In the genomic region with DNA sequence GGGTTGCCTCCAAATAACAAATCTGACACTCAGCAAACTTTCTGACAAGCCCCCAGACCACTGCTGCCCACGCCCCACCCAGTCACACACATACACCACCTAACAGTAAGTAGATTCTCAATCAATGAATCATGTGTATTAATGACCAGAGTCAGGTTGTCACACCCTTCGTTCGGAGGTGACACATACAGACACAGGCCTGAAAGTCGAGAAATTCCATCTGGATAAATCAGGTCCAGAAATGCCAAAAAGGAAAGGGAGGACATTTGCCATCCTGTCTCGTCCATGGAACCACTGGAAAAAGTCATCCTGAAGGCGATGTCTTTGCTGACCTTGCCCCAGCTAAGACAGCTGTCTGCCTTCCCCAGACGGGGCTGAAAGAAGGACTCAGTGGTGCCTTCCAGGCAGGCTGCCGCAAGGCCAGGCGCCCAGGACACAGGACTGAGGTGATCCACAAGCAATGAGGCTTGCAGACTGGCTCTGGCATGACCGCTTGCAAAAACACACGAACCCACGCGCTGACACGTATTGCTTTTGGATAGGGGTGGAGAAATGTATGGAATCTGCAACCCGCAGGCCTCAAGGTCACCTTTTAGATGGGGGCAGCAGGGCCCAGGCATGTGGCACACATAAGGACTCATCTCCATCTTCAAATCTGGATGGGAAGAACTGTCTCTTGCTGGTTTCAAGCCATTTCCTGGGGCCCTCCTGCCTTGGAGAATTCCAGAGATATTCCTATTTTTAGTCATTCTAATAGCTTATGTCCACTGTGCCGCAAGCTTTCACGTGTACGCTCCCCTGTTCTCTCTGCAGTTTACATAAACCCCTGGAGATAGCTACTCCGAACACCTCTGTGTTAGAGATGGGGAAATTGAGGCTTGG, we compare ENCODE assay signal across 9 cellular contexts. TPM values are rescaled to one million over a fixed set of nuclear protein-coding genes. Genes with fewer than 3 reads are reported as not detected.
DNase-seq lines count a peak whose midpoint lies in the region; ATAC-seq lines count a peak whose summit lies in the region.
"Had no signal": no experiment of that assay in that cellular context is flagged by ENCODE, and none has a peak within 500 bp of the region (broad histone marks: within the 10 kb centered on the region; RNA-seq: fewer than 3 reads in every experiment).

No MANE protein-coding gene starts in this region.

- H3K4me3 ChIP-seq in subcutaneous abdominal adipose tissue (ENCODE audit: low read depth in 1 of 5, low read length in 5 of 5) = no peak overlapping the region

- H3K9me3 ChIP-seq in subcutaneous abdominal adipose tissue (ENCODE audit: control insufficient read depth in 5 of 5, low read length in 5 of 5) = peaks cover 0 to 3% (median 0%) of the 10 kb centered on the region in 5 donors

- no peak overlapping the region for H3K9ac ChIP-seq in subcutaneous abdominal adipose tissue (ENCODE audit: low read length in 5 of 5)

- H3K4me1 Mint-ChIP-seq in immature natural killer cell = peaks cover 100% of the 10 kb centered on the region in 2 donors

- peak overlapping the region; percentile 47 to 94 for H3K27ac Mint-ChIP-seq in activated naive CD4-positive, alpha-beta T cell treated with anti-CD3 and anti-CD28 coated beads, Interleukin-2, amount 50 U/mL, for 72 hours
- H3K27ac Mint-ChIP-seq in immature natural killer cell = peak overlapping the region; percentile 95 to 100 (median 100)

- H3K36me3 ChIP-seq in subcutaneous abdominal adipose tissue (ENCODE audit: control insufficient read depth in 5 of 5, insufficient read depth in 5 of 5, low read length in 5 of 5) = no peaks in the 10 kb centered on the region

- H3K9me3 Mint-ChIP-seq in activated naive CD4-positive, alpha-beta T cell treated with anti-CD3 and anti-CD28 coated beads, Interleukin-2, amount 50 U/mL, for 72 hours = no peaks in the 10 kb centered on the region
- H3K9me3 Mint-ChIP-seq in immature natural killer cell = no peaks in the 10 kb centered on the region

- no peak for ATAC-seq in activated naive CD4-positive, alpha-beta T cell treated with anti-CD3 and anti-CD28 coated beads, Interleukin-2, amount 50 U/mL, for 72 hours

- peaks cover 0 to 54% (median 16%) of the 10 kb centered on the region in 5 donors for H3K4me1 ChIP-seq in subcutaneous abdominal adipose tissue (ENCODE audit: control insufficient read depth in 5 of 5, insufficient read depth in 5 of 5, low read length in 5 of 5)

- H3K27me3 Mint-ChIP-seq in immature natural killer cell (ENCODE audit: low read depth in 3 of 3) = peaks cover 5 to 33% (median 8%) of the 10 kb centered on the region in 3 donors

- H3K4me3 Mint-ChIP-seq in immature natural killer cell = peak overlapping the region; percentile 15 to 100 (median 77)

- H3K27me3 ChIP-seq in subcutaneous abdominal adipose tissue (ENCODE audit: control insufficient read depth in 5 of 5, insufficient read depth in 4 of 5, low read length in 5 of 5) = peaks cover 0 to under 1% (median 0%) of the 10 kb centered on the region in 5 donors

- peaks cover 11 to 22% of the 10 kb centered on the region in 2 donors for H3K36me3 Mint-ChIP-seq in activated naive CD4-positive, alpha-beta T cell treated with anti-CD3 and anti-CD28 coated beads, Interleukin-2, amount 50 U/mL, for 72 hours
- peaks cover 4 to 42% (median 28%) of the 10 kb centered on the region in 3 donors for H3K36me3 Mint-ChIP-seq in immature natural killer cell

- peak; percentile 67 for DNase-seq in activated effector memory CD4-positive, alpha-beta T cell treated with anti-CD3 and anti-CD28 coated beads, Interleukin-2, amount 50 U/mL, for 16 hours
- no peak for DNase-seq in activated effector memory CD4-positive, alpha-beta T cell treated with Interleukin-2 at 50 U/mL for 16 hours
- no peak for DNase-seq in activated naive CD4-positive, alpha-beta T cell treated with anti-CD3 and anti-CD28 coated beads, Interleukin-2, amount 50 U/mL, for 72 hours (ENCODE audit: low spot score in 2 of 2)
- DNase-seq in immature natural killer cell (no peak), GOT3 (lab: John Stamatoyannopoulos, UW) (no peak), GM19240 (ENCODE audit: insufficient read length, low spot score) (no peak), NCI-H1048 (lab: John Stamatoyannopoulos, UW) (no peak)

- H3K27ac ChIP-seq in subcutaneous abdominal adipose tissue (ENCODE audit: low read depth, low read length) = peak overlapping the region; percentile 57
- H3K27ac ChIP-seq: C4-2B had no signal

RNA-seq across cellular contexts. Expression of gene NFATC2, which starts 9.0 kb away (rescaled TPM):
- 10 to 100 TPM; 29.9 to 39.4 TPM for total RNA-seq in activated naive CD4-positive, alpha-beta T cell treated with anti-CD3 and anti-CD28 coated beads, Interleukin-2, amount 50 U/mL, for 72 hours
- 100 to 1,000 TPM in 1 of 3 donors, 10 to 100 TPM in 2; 14.5 to 101 (median 21.3) TPM for polyA plus RNA-seq in immature natural killer cell
